13 cellular contexts compared by ENCODE assay signal in genomic region chr2:214960677-214961076, GRCh38.
A peak's percentile ranks its signal among the peaks of the same experiment; 100 is the strongest.
DNase-seq lines count a peak whose midpoint lies in the region; ATAC-seq and TF ChIP-seq lines count a peak whose summit lies in the region.
"Had no signal": no experiment of that assay in that cellular context is flagged by ENCODE, and none has a peak within 500 bp of the region (broad histone marks: within the 10 kb centered on the region; RNA-seq: fewer than 3 reads in every experiment).

No MANE protein-coding gene starts in this region.

- H3K27ac ChIP-seq in left ventricle myocardium inferior (replicated peaks): no peak overlapping the region
- no peak overlapping the region for H3K27ac ChIP-seq in OCI-LY3 (ENCODE audit: low read length)
- H3K27ac ChIP-seq: ascending aorta had no signal

- H3K4me2 ChIP-seq in OCI-LY3 (ENCODE audit: low read length): no peak overlapping the region

- H3K27me3 Mint-ChIP-seq in type B pancreatic cell: no peaks in the 10 kb centered on the region

- no peaks in the 10 kb centered on the region for H3K79me2 ChIP-seq in OCI-LY3 (ENCODE audit: low read length)

- ATAC-seq in left cardiac atrium (no peak), GM21360 (IDR thresholded peaks at IDR 0.05; ENCODE audit: unreplicated experiment) (no peak), HG02642 (IDR thresholded peaks at IDR 0.05; ENCODE audit: poor library complexity, unreplicated experiment) (no peak), GM19324 (IDR thresholded peaks at IDR 0.05; ENCODE audit: low FRiP score, unreplicated experiment) (no peak)

- peaks cover 7% of the 10 kb centered on the region for H3K9me3 Mint-ChIP-seq in type B pancreatic cell

- H3K36me3 ChIP-seq in left ventricle myocardium inferior (no peaks in the 10 kb centered on the region), OCI-LY3 (replicated peaks; ENCODE audit: low read depth, low read length) (no peaks in the 10 kb centered on the region)
- H3K36me3 ChIP-seq: ascending aorta had no signal

- H3K4me3 ChIP-seq in left ventricle myocardium inferior: no peak overlapping the region
- no peak overlapping the region for H3K4me3 ChIP-seq in OCI-LY3 (ENCODE audit: low read length)
- no peak overlapping the region for H3K4me3 ChIP-seq in fibroblast of the aortic adventitia (ENCODE audit: low read depth, low read length)
- H3K4me3 ChIP-seq: ascending aorta had no signal

- no peak overlapping the region for H3K4me3 Mint-ChIP-seq in type B pancreatic cell
- H3K4me3 Mint-ChIP-seq: CD14-positive monocyte had no signal

- TF ChIP-seq CTCF in left ventricle myocardium inferior (IDR thresholded peaks at IDR 0.05; ENCODE audit: borderline replicate concordance) (peak; percentile 34), OCI-LY3 (IDR thresholded peaks at IDR 0.05; ENCODE audit: low read depth, low read length) (peak; percentile 41), fibroblast of the aortic adventitia (IDR thresholded peaks at IDR 0.05; ENCODE audit: insufficient read depth, low read length) (peak; percentile 15), type B pancreatic cell (conservative IDR thresholded peaks at IDR 0.05) (peak; percentile 55)

- H3K9me3 ChIP-seq in left ventricle myocardium inferior (replicated peaks): peaks cover 22% of the 10 kb centered on the region
- H3K9me3 ChIP-seq in OCI-LY3 (ENCODE audit: insufficient read depth, low read length): no peaks in the 10 kb centered on the region

- H3K4me1 Mint-ChIP-seq in type B pancreatic cell (ENCODE audit: unreplicated experiment): no peaks in the 10 kb centered on the region
- H3K4me1 Mint-ChIP-seq: CD14-positive monocyte had no signal

- H3K4me1 ChIP-seq in left ventricle myocardium inferior (no peaks in the 10 kb centered on the region), OCI-LY3 (ENCODE audit: low read length) (no peaks in the 10 kb centered on the region)
- H3K4me1 ChIP-seq: ascending aorta had no signal

- H3K27ac Mint-ChIP-seq in type B pancreatic cell: no peak overlapping the region
- H3K27ac Mint-ChIP-seq: CD14-positive monocyte had no signal

- DNase-seq in left ventricle myocardium inferior (no peak), left cardiac atrium (no peak), fibroblast of the aortic adventitia (ENCODE audit: low read depth) (peak; percentile 22), type B pancreatic cell (ENCODE audit: extremely low spot score, unreplicated experiment) (no peak)
- DNase-seq: kidney glomerular epithelial cell, NCI-H82, T-helper 2 cell had no signal

- peaks cover 13% of the 10 kb centered on the region for H3K36me3 Mint-ChIP-seq in type B pancreatic cell
- H3K36me3 Mint-ChIP-seq: CD14-positive monocyte had no signal

- H3K27me3 ChIP-seq in left ventricle myocardium inferior (ENCODE audit: low read depth) (no peaks in the 10 kb centered on the region), OCI-LY3 (ENCODE audit: low read depth, low read length) (no peaks in the 10 kb centered on the region)
- H3K27me3 ChIP-seq: ascending aorta had no signal

- no peak overlapping the region for H3K9ac ChIP-seq in OCI-LY3 (ENCODE audit: low read length)

- H4K20me1 ChIP-seq in OCI-LY3 (ENCODE audit: insufficient read depth, low read length): no peaks in the 10 kb centered on the region

- intact Hi-C loops in left ventricle myocardium inferior (cut with micrococcal nuclease): no loop called here
- intact Hi-C loops in left cardiac atrium (cut with DNase I): no loop called here

- no peak overlapping the region for H2AFZ ChIP-seq in OCI-LY3 (ENCODE audit: low read depth, low read length)
